In the genomic region with DNA sequence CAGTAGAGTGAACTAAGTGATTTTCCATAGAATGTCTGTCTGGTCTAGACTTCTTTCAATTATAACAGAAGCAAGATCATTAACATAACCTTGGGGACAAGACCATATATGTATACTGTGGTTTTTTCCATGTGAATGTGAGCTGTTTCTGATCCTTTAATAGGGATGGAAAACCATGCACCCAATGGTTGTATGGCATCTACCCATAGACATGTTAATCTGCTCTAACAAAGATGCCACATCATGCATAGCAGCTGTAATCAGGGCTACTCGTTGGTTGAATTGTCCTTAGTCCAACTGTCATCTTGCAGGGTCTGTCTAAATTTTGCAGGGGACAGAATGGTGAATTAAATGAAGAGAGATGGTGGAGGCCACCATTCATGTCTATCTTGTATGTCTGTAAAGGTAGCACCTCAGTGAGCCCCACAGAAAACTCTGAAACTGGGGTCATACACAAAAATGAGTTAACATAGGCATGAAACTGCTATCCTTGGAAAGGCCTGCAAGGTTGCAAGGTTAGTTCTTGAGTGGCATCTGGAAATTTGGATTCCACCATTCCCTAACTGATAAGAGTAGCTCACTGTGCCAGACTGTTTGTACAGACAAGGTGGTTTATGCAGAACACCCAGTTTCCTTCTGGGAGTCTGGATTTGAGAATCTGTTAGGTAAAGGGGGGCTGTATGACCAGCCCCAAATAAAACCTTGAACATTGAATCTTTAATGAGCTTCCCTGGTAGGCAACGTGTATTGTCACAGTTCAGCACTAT, we compare ENCODE assay signal across 7 cellular contexts. TPM values are rescaled to one million over a fixed set of nuclear protein-coding genes. Genes with fewer than 3 reads are reported as not detected.
"Had no signal": no experiment of that assay in that cellular context is flagged by ENCODE, and none has a peak within 500 bp of the region (broad histone marks: within the 10 kb centered on the region; RNA-seq: fewer than 3 reads in every experiment).

No MANE protein-coding gene starts in this region.

- DNase-seq: GM23248, GOT3, H7, HCEC 1CT, IMR-90 had no signal

- H3K4me3 ChIP-seq: GM23248, K562 had no signal

- H3K27ac ChIP-seq: GM23248 had no signal

- ATAC-seq: K562 had no signal

RNA-seq across cellular contexts. Expression of a gene that starts 25.1 kb away (rescaled TPM):
- total RNA-seq: GM23248, H7, HT-29, IMR-90, K562 had no signal
